Comparison of ENCODE assay signal across 8 cellular contexts in genomic region chr4:107825072-107825789, GRCh38. TPM values are rescaled to one million over a fixed set of nuclear protein-coding genes. Genes with fewer than 3 reads are reported as not detected.
DNase-seq lines count a peak whose midpoint lies in the region; ATAC-seq and TF ChIP-seq lines count a peak whose summit lies in the region.

No MANE protein-coding gene starts in this region.

- H4K20me1 ChIP-seq in neural cell (ENCODE audit: insufficient read depth): no peaks in the 10 kb centered on the region

- H3K27ac ChIP-seq in foreskin keratinocyte (peak overlapping the region; percentile 86), neural cell (ENCODE audit: low read length) (no peak overlapping the region)

- no peaks in the 10 kb centered on the region for H3K36me3 ChIP-seq in neural cell (ENCODE audit: insufficient read depth, low read length)

- H3K27me3 ChIP-seq in foreskin keratinocyte (no peaks in the 10 kb centered on the region), neural cell (ENCODE audit: insufficient read depth, low read depth, low read length) (peaks cover 40% of the 10 kb centered on the region)

- H3K9ac ChIP-seq in neural cell (ENCODE audit: low read length): peak overlapping the region; percentile 48

- ATAC-seq in GM21786 (IDR thresholded peaks at IDR 0.05; ENCODE audit: unreplicated experiment) (peak; percentile 42), foreskin keratinocyte (peak; percentile 59)

- no peak overlapping the region for H3K27ac Mint-ChIP-seq in IgD-negative memory B cell
- H3K27ac Mint-ChIP-seq in activated T-helper 1 cell treated with anti-CD3 and anti-CD28 coated beads, Interleukin-12 subunit alpha, Interleukin-12 subunit beta, Interleukin-2, Interleukin-4 antibody, amounts not matched to agents 30 ng/mL and 10 ng/mL and 1 ng/mL, durations not matched to agents 14 hours and 24 hours and 36 hours: no peak overlapping the region

- H3K4me1 ChIP-seq in foreskin keratinocyte: peaks cover 11% of the 10 kb centered on the region

- H3K9me3 Mint-ChIP-seq in IgD-negative memory B cell: peaks cover 0 to 3% (median 0%) of the 10 kb centered on the region in 3 donors
- H3K9me3 Mint-ChIP-seq in activated T-helper 1 cell treated with anti-CD3 and anti-CD28 coated beads, Interleukin-12 subunit alpha, Interleukin-12 subunit beta, Interleukin-2, Interleukin-4 antibody, amounts not matched to agents 30 ng/mL and 10 ng/mL and 1 ng/mL, durations not matched to agents 14 hours and 24 hours and 36 hours: no peaks in the 10 kb centered on the region

- DNase-seq in DMS 273 (lab: John Stamatoyannopoulos, UW; ENCODE audit: unreplicated experiment): peak; percentile 64
- DNase-seq in DMS 273 treated with DMSO at 0.1 percent for 48 hours (lab: John Stamatoyannopoulos, UW): no peak
- DNase-seq in activated T-helper 1 cell treated with anti-CD3 and anti-CD28 coated beads, Interleukin-12 subunit alpha, Interleukin-12 subunit beta, Interleukin-2, Interleukin-4 antibody, amounts not matched to agents 30 ng/mL and 10 ng/mL and 1 ng/mL, durations not matched to agents 14 hours and 24 hours and 36 hours (ENCODE audit: low spot score): no peak
- DNase-seq in foreskin keratinocyte: peak; percentile 46 to 68
- no peak for DNase-seq in RPMI8226

- peaks cover 30% of the 10 kb centered on the region for H3K27me3 Mint-ChIP-seq in IgD-negative memory B cell
- H3K27me3 Mint-ChIP-seq in activated T-helper 1 cell treated with anti-CD3 and anti-CD28 coated beads, Interleukin-12 subunit alpha, Interleukin-12 subunit beta, Interleukin-2, Interleukin-4 antibody, amounts not matched to agents 30 ng/mL and 10 ng/mL and 1 ng/mL, durations not matched to agents 14 hours and 24 hours and 36 hours (ENCODE audit: insufficient read depth): peaks cover 53% of the 10 kb centered on the region

- H3K4me3 ChIP-seq in neural cell (ENCODE audit: low read length): peak overlapping the region; percentile 76

- no peaks in the 10 kb centered on the region for H3K9me3 ChIP-seq in neural cell (ENCODE audit: low read length)

- no peak for TF ChIP-seq RAD21 in neural cell (conservative IDR thresholded peaks at IDR 0.05)

- H3K79me2 ChIP-seq in neural cell (replicated peaks; ENCODE audit: insufficient read depth, low read length): no peaks in the 10 kb centered on the region

- H3F3A ChIP-seq in neural cell (ENCODE audit: insufficient read depth, low read length, poor library complexity, severe bottlenecking): no peaks in the 10 kb centered on the region

- H3K4me3 Mint-ChIP-seq in IgD-negative memory B cell: peak overlapping the region in 3 of 4 donors; percentile 2 to 70 (median 35)
- H3K4me3 Mint-ChIP-seq in activated T-helper 1 cell treated with anti-CD3 and anti-CD28 coated beads, Interleukin-12 subunit alpha, Interleukin-12 subunit beta, Interleukin-2, Interleukin-4 antibody, amounts not matched to agents 30 ng/mL and 10 ng/mL and 1 ng/mL, durations not matched to agents 14 hours and 24 hours and 36 hours: peak overlapping the region; percentile 81

- no peaks in the 10 kb centered on the region for H3K36me3 Mint-ChIP-seq in IgD-negative memory B cell
- H3K36me3 Mint-ChIP-seq in activated T-helper 1 cell treated with anti-CD3 and anti-CD28 coated beads, Interleukin-12 subunit alpha, Interleukin-12 subunit beta, Interleukin-2, Interleukin-4 antibody, amounts not matched to agents 30 ng/mL and 10 ng/mL and 1 ng/mL, durations not matched to agents 14 hours and 24 hours and 36 hours (ENCODE audit: low read depth): no peaks in the 10 kb centered on the region

- H3K4me1 Mint-ChIP-seq in IgD-negative memory B cell: peaks cover 3 to 7% (median 4%) of the 10 kb centered on the region in 3 donors
- H3K4me1 Mint-ChIP-seq in activated T-helper 1 cell treated with anti-CD3 and anti-CD28 coated beads, Interleukin-12 subunit alpha, Interleukin-12 subunit beta, Interleukin-2, Interleukin-4 antibody, amounts not matched to agents 30 ng/mL and 10 ng/mL and 1 ng/mL, durations not matched to agents 14 hours and 24 hours and 36 hours (ENCODE audit: low read depth): peaks cover 9% of the 10 kb centered on the region

- intact Hi-C loops in activated T-helper 1 cell treated with anti-CD3 and anti-CD28 coated beads, Interleukin-12 subunit alpha, Interleukin-12 subunit beta, Interleukin-2, Interleukin-4 antibody, amounts not matched to agents 30 ng/mL and 10 ng/mL and 1 ng/mL, durations not matched to agents 14 hours and 24 hours and 36 hours (cut with micrococcal nuclease): loop anchor here (5.0 kb wide), 2 partner anchors 68 to 162 kb away; partner anchors contain the start of gene HADH

- no peaks in the 10 kb centered on the region for H3K9me2 ChIP-seq in neural cell (ENCODE audit: insufficient read depth, low read length)

- H2AFZ ChIP-seq in neural cell (ENCODE audit: low read depth, low read length): peak overlapping the region; percentile 27

- peak overlapping the region; percentile 28 for H3K4me2 ChIP-seq in neural cell (ENCODE audit: low read length)

- TF ChIP-seq CTCF in foreskin keratinocyte (conservative IDR thresholded peaks at IDR 0.05) (no peak), neural cell (IDR thresholded peaks at IDR 0.05; ENCODE audit: poor library complexity, severe bottlenecking) (no peak)

- TF ChIP-seq EP300 in neural cell (conservative IDR thresholded peaks at IDR 0.05; ENCODE audit: poor library complexity, severe bottlenecking): no peak

TF ChIP-seq in neural cell, 6 proteins besides CTCF, POLR2A, EP300 and RAD21:
- TF ChIP-seq POLR2AphosphoS5 (IDR thresholded peaks at IDR 0.05) (no peak), MXI1 (conservative IDR thresholded peaks at IDR 0.05; ENCODE audit: poor library complexity, severe bottlenecking) (peak; percentile 37)
TF ChIP-seq in neural cell: peak in this region for 1.

RNA-seq across cellular contexts. Expression of gene SGMS2, which starts 0.5 kb away (rescaled TPM):
- polyA plus RNA-seq in IgD-negative memory B cell (not detected), foreskin keratinocyte (4.1 and 4.5 TPM in 2 replicates), neural cell (0.15 TPM in 1 of 2 replicates, not detected in the other)
- total RNA-seq in activated T-helper 1 cell treated with anti-CD3 and anti-CD28 coated beads, Interleukin-12 subunit alpha, Interleukin-12 subunit beta, Interleukin-2, Interleukin-4 antibody, amounts not matched to agents 30 ng/mL and 10 ng/mL and 1 ng/mL, durations not matched to agents 14 hours and 24 hours and 36 hours: 0.64 and 1.1 TPM in 2 replicates
- total RNA-seq in foreskin keratinocyte: 31.5 and 35.4 TPM in 2 replicates
- 0.24 and 3.1 TPM in 2 replicates for polyA minus RNA-seq in neural cell

Comparison
In these comparisons a context has a peak if more than half of its experiments do, and no peak if none do; other contexts are left out.
1. DNase-seq: peak in DMS 273 (single experiment) and foreskin keratinocyte (2 of 2); none in DMS 273 treated with DMSO at 0.1 percent for 48 hours (single experiment), activated T-helper 1 cell treated with anti-CD3 and anti-CD28 coated beads, Interleukin-12 subunit alpha, Interleukin-12 subunit beta, Interleukin-2, Interleukin-4 antibody, amounts not matched to agents 30 ng/mL and 10 ng/mL and 1 ng/mL, durations not matched to agents 14 hours and 24 hours and 36 hours (single experiment) and RPMI8226 (single experiment).